Comparison of ENCODE assay signal across 12 cellular contexts in genomic region chr2:102238039-102238756, GRCh38. TPM values are rescaled to one million over a fixed set of nuclear protein-coding genes. Genes with fewer than 3 reads are reported as not detected.
DNase-seq lines count a peak whose midpoint lies in the region; ATAC-seq, FAIRE-seq and TF ChIP-seq lines count a peak whose summit lies in the region.
"Had no signal": no experiment of that assay in that cellular context is flagged by ENCODE, and none has a peak within 500 bp of the region (broad histone marks: within the 10 kb centered on the region; RNA-seq: fewer than 3 reads in every experiment).

No MANE protein-coding gene starts in this region.

- no peaks in the 10 kb centered on the region for H3K9me3 ChIP-seq in HCT116 (ENCODE audit: control insufficient read depth in 1 of 2, insufficient read depth in 1 of 2, low read depth in 1 of 2, low read length in 2 of 2)
- no peaks in the 10 kb centered on the region for H3K9me3 ChIP-seq in K562 (replicated peaks; ENCODE audit: control insufficient read depth, insufficient read depth, low read depth, low read length)
- no peaks in the 10 kb centered on the region for H3K9me3 ChIP-seq in parathyroid adenoma (ENCODE audit: control insufficient read depth, low read length)
- H3K9me3 ChIP-seq: mucosa of descending colon had no signal

- RAD21 ChIA-PET in HCT116 (lab: Charles Lee; ENCODE audit: low non-redundant PET in 1 of 2, low total read pairs in 2 of 2, uncharacterized antibody in 2 of 2, unreplicated experiment in 2 of 2) = no interaction called here

- H3K79me2 ChIP-seq in HCT116 (ENCODE audit: insufficient read depth, low read length) (no peaks in the 10 kb centered on the region), K562 (ENCODE audit: control insufficient read depth, insufficient read depth, low read length) (no peaks in the 10 kb centered on the region), parathyroid adenoma (no peaks in the 10 kb centered on the region)

- BruUV-seq in HCT116 (replicated peaks; lab: Mats Ljungman, UMichigan) (no TSS peak), K562 (replicated peaks; lab: Mats Ljungman, UMichigan) (no TSS peak)

- no peaks in the 10 kb centered on the region for H3K9me2 ChIP-seq in HCT116 (ENCODE audit: insufficient read depth)

- no peak for TF ChIP-seq RAD21 in HCT116 (IDR thresholded peaks at IDR 0.05; ENCODE audit: low read depth)
- no peak for TF ChIP-seq RAD21 in K562 (CRISPR knock-in tag; conservative IDR thresholded peaks at IDR 0.05 in 1 of 2, IDR thresholded peaks at IDR 0.05 in 1 of 2)

- H4K20me1 ChIP-seq in HCT116 (ENCODE audit: insufficient read depth) = no peaks in the 10 kb centered on the region
- no peaks in the 10 kb centered on the region for H4K20me1 ChIP-seq in K562 (replicated peaks; ENCODE audit: control insufficient read depth, insufficient read depth, low read length)

- H3K4me2 ChIP-seq in HCT116 (ENCODE audit: low read length) (peak overlapping the region; percentile 9; the same call in 1 of the 2 replicates), K562 (ENCODE audit: insufficient read depth, low read length) (no peak overlapping the region), parathyroid adenoma (ENCODE audit: low read length) (no peak overlapping the region)
- H3K4me2 ChIP-seq: PC-9 had no signal

- ATAC-seq in HCT116 = no peak
- ATAC-seq in K562 = no peak
- ATAC-seq in HG02642 (IDR thresholded peaks at IDR 0.05; ENCODE audit: poor library complexity, unreplicated experiment) = no peak
- ATAC-seq: mucosa of descending colon had no signal

- in situ Hi-C loops in K562 (cut with MboI) = loop anchor here (5.0 kb wide), 1 partner anchor 216 kb away; no protein-coding TSS in a partner anchor

- no peak overlapping the region for H3K4me3 ChIP-seq in HCT116 (replicated peaks in 1 of 2; ENCODE audit: low read depth in 1 of 2, low read length in 2 of 2)
- H3K4me3 ChIP-seq in K562 = no peak overlapping the region
- H3K4me3 ChIP-seq in parathyroid adenoma (ENCODE audit: low read depth, low read length) = no peak overlapping the region
- H3K4me3 ChIP-seq: mucosa of descending colon, PC-9 had no signal

- H3K9ac ChIP-seq in HCT116 (ENCODE audit: low read length) = no peak overlapping the region
- no peak overlapping the region for H3K9ac ChIP-seq in K562 (ENCODE audit: insufficient read depth in 1 of 2, low read depth in 2 of 2, low read length in 2 of 2)
- H3K9ac ChIP-seq in parathyroid adenoma = no peak overlapping the region

- TF ChIP-seq POLR2A in HCT116 (IDR thresholded peaks at IDR 0.05; ENCODE audit: borderline replicate concordance, extremely low read depth, insufficient read depth, insufficient read length) (no peak), K562 (conservative IDR thresholded peaks at IDR 0.05) (no peak)

- intact Hi-C loops in HCT116 (cut with micrococcal nuclease) (no loop called here), K562 (cut with micrococcal nuclease) (no loop called here)

- TF ChIP-seq CTCF in HCT116 (IDR thresholded peaks at IDR 0.05 in 2 of 3, conservative IDR thresholded peaks at IDR 0.05 in 1 of 3; ENCODE audit: borderline replicate concordance in 1 of 3, insufficient read depth in 1 of 3, low read depth in 2 of 3, low read length in 2 of 3) (no peak), K562 (IDR thresholded peaks at IDR 0.05 in 2 of 3, conservative IDR thresholded peaks at IDR 0.05 in 1 of 3; ENCODE audit: insufficient read depth in 2 of 3, low read depth in 1 of 3, low read length in 3 of 3) (no peak), parathyroid adenoma (IDR thresholded peaks at IDR 0.05) (no peak)

- H3K36me3 ChIP-seq in HCT116 (ENCODE audit: control insufficient read depth in 1 of 2, insufficient read depth in 2 of 2, low read length in 2 of 2) (no peaks in the 10 kb centered on the region), K562 (ENCODE audit: control insufficient read depth, insufficient read depth, low read length) (no peaks in the 10 kb centered on the region), parathyroid adenoma (ENCODE audit: control insufficient read depth, insufficient read depth, low read length) (no peaks in the 10 kb centered on the region)

- CTCF ChIA-PET in HCT116 (lab: Charles Lee) = interaction anchor here (0.7 to 1.9 kb wide), 2 partner anchors 232 to 628 kb away, joined by 3 to 4 read pairs; no protein-coding TSS in a partner anchor
- CTCF ChIA-PET in K562 (lab: Yijun Ruan, JAX; ENCODE audit: low intra/inter-chr PET ratio) = no interaction called here

- H3K27me3 ChIP-seq in HCT116 (ENCODE audit: insufficient read depth, low read length) = no peaks in the 10 kb centered on the region
- H3K27me3 ChIP-seq in K562 (ENCODE audit: control insufficient read depth in 2 of 2, insufficient read depth in 2 of 2, low read length in 2 of 2) = peaks cover 0 to 9% of the 10 kb centered on the region in 2 experiments; a peak in 1 of 5 replicates
- H3K27me3 ChIP-seq in parathyroid adenoma (ENCODE audit: control insufficient read depth, insufficient read depth, low read length) = no peaks in the 10 kb centered on the region

- H3K27ac ChIP-seq in HCT116 (ENCODE audit: low read depth, low read length) (no peak overlapping the region), K562 (ENCODE audit: extremely low read depth, low read depth, low read length) (no peak overlapping the region), parathyroid adenoma (peak overlapping the region; percentile 34)
- H3K27ac ChIP-seq: PC-9 had no signal

- 18% methylated on average over 10 of the region's 10 CpGs for WGBS in K562 (ENCODE audit: insufficient coverage, low coverage, missing lambda C conversion rate)

- FAIRE-seq in K562 (lab: Jason Lieb, UNC) = no peak
- FAIRE-seq: frontal cortex had no signal

- no peak for TF ChIP-seq EP300 in K562 (IDR thresholded peaks at IDR 0.05; ENCODE audit: low read length)

- POLR2A ChIA-PET in HCT116 (lab: Charles Lee) (no interaction called here), K562 (lab: Yijun Ruan, JAX) (no interaction called here)

- no peak overlapping the region for H2AFZ ChIP-seq in HCT116 (ENCODE audit: low read depth, low read length, poor library complexity, severe bottlenecking)
- peak overlapping the region; percentile 56 for H2AFZ ChIP-seq in K562 (ENCODE audit: low read depth, low read length)
- H2AFZ ChIP-seq in parathyroid adenoma = peak overlapping the region; percentile 25
- H2AFZ ChIP-seq: PC-9 had no signal

- DNase-seq in CD1c-positive myeloid dendritic cell (ENCODE audit: extremely low spot score) = peak; percentile 32
- no peak for DNase-seq in HCT116 (ENCODE audit: low read depth, low spot score)
- no peak for DNase-seq in K562 (ENCODE audit: extremely low read depth in 1 of 4, low spot score in 3 of 4)
- DNase-seq in NCI-H2107 treated with DMSO at 0.1 percent for 48 hours (lab: John Stamatoyannopoulos, UW; ENCODE audit: unreplicated experiment) = no peak
- no peak for DNase-seq in OCI-M2 (lab: John Stamatoyannopoulos, UW; ENCODE audit: unreplicated experiment)
- DNase-seq: aorta, mucosa of descending colon, NCI-H1105 treated with DMSO at 0.1 percent for 48 hours, PC-9 had no signal

- H3K4me1 ChIP-seq in HCT116 (ENCODE audit: control insufficient read depth in 1 of 2, insufficient read depth in 2 of 2, low read length in 2 of 2) = peaks cover 0 to 15% of the 10 kb centered on the region in 2 experiments; a peak in 3 of 4 replicates
- peaks cover 0 to 7% of the 10 kb centered on the region in 2 experiments; a peak in 3 of 5 replicates for H3K4me1 ChIP-seq in K562 (replicated peaks in 1 of 2; ENCODE audit: control insufficient read depth in 2 of 2, insufficient read depth in 2 of 2, low read length in 2 of 2)
- H3K4me1 ChIP-seq in parathyroid adenoma = peaks cover 15% of the 10 kb centered on the region

- no peaks in the 10 kb centered on the region for H3K9me1 ChIP-seq in K562 (ENCODE audit: control insufficient read depth, insufficient read depth, low read length)

TF ChIP-seq in HCT116, 20 proteins besides CTCF, POLR2A, EP300 and RAD21 (continues in another document):
- no peak for TF ChIP-seq TCF7L2 (IDR thresholded peaks at IDR 0.05; ENCODE audit: borderline replicate concordance, extremely low read depth, insufficient read depth, insufficient read length)

TF ChIP-seq in K562, 482 proteins besides CTCF, POLR2A, EP300 and RAD21:
- TF ChIP-seq CREM (IDR thresholded peaks at IDR 0.05; ENCODE audit: low read depth) = peak; percentile 28; the same call in 1 of the 2 replicates
- TF ChIP-seq NR1H2 (CRISPR knock-in tag; IDR thresholded peaks at IDR 0.05) = no peak
- no peak for TF ChIP-seq IFI16 (CRISPR knock-in tag; IDR thresholded peaks at IDR 0.05)

RNA-seq across cellular contexts. Expression of gene IL1RL2, which starts 51.4 kb away (rescaled TPM):
- not detected for total RNA-seq in HCT116 (2021; ENCODE audit: unreplicated experiment)
- polyA plus RNA-seq in HCT116 (2012) = not detected in 2 replicates
- not detected in 2 replicates for total RNA-seq in K562 (2011; cell fraction: chromatin; rRNA removed; ENCODE audit: low replicate concordance)
- total RNA-seq in K562 (2011; cell fraction: nucleolus; rRNA removed) = not detected in 2 replicates
- not detected in 2 replicates for total RNA-seq in K562 (2011; cell fraction: nucleoplasm; rRNA removed)
- not detected in 2 replicates for total RNA-seq in K562 (2014; rRNA removed)
- total RNA-seq in K562 (2014; rRNA removed; fragmentation: Illumina TruSeq; extraction: Trizol) = not detected in 2 replicates
- total RNA-seq in K562 (2015; rRNA removed; fragmentation: Illumina TruSeq; extraction: Trizol) = not detected in 2 replicates
- total RNA-seq in K562 (2021) = not detected in 2 replicates
- polyA plus RNA-seq in K562 (2011; rRNA removed) = not detected in 2 replicates
- polyA plus RNA-seq in K562 (2011; cell fraction: cytosol; rRNA removed) = not detected in 2 replicates
- not detected in 2 replicates for polyA plus RNA-seq in K562 (2011; cell fraction: nucleus; rRNA removed)
- not detected in 2 replicates for polyA plus RNA-seq in K562 (2012)
- polyA plus RNA-seq in K562 (2014; fragmentation: Illumina TruSeq; extraction: Trizol) = not detected in 2 replicates
- polyA plus RNA-seq in K562 (2014; fragmentation: Nextera tagmentation; extraction: Ambion mirVana) = not detected
- polyA plus RNA-seq in K562 (2014; rRNA removed) = not detected in 2 replicates
- polyA minus RNA-seq in K562 (2011; rRNA and poly(A)+ RNA removed) = not detected in 2 replicates
- not detected in 2 replicates for polyA minus RNA-seq in K562 (2011; cell fraction: cytosol; rRNA and poly(A)+ RNA removed)
- not detected in 2 replicates for polyA minus RNA-seq in K562 (2011; cell fraction: nucleus; rRNA and poly(A)+ RNA removed)
